8 cellular contexts compared by ENCODE assay signal in the genomic region with DNA sequence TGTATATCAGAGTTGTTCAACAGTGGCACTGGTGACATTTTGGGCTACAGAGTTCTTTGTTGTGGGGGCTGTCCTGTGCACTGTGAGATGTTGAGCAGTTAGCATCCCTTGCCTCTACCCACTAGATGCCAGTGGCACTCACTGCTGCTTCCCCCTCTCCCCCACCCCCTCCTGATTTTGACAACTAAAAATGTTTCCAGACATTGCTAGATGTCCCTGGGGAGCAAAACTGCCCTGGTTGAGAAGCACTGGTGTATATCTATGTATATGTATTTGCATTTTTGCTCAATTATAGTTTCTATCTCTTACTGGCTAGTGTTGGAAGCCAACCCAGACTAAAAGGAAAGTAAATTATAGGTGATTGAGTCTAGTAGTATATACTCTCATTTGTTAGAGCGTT.
DNase-seq lines count a peak whose midpoint lies in the region; ATAC-seq and TF ChIP-seq lines count a peak whose summit lies in the region.

No MANE protein-coding gene starts in this region.

- DNase-seq in nephron progenitor cell, result no peak
- no peak for DNase-seq in NCI-H524 treated with DMSO at 0.1 percent for 48 hours (lab: John Stamatoyannopoulos, UW)
- DNase-seq in stimulated activated CD4-positive, alpha-beta T cell treated with anti-CD3 and anti-CD28 coated beads, Interleukin-12 subunit alpha, Interleukin-12 subunit beta, amount 100 ng/mL, for 4 hours, result no peak
- no peak for DNase-seq in putamen (ENCODE audit: low spot score)

- H3K4me3 Mint-ChIP-seq in nephron progenitor cell, result peak overlapping the region; percentile 94

- no peak overlapping the region for H3K27ac Mint-ChIP-seq in nephron progenitor cell

- peak overlapping the region; percentile 83 for H3K27ac ChIP-seq in VCaP

- no peak for TF ChIP-seq CTCF in VCaP (conservative IDR thresholded peaks at IDR 0.05)
- TF ChIP-seq CTCF in nephron progenitor cell (IDR thresholded peaks at IDR 0.05), result no peak

- no peaks in the 10 kb centered on the region for H3K9me3 Mint-ChIP-seq in nephron progenitor cell

- peaks cover 22% of the 10 kb centered on the region for H3K36me3 Mint-ChIP-seq in nephron progenitor cell (ENCODE audit: low read depth)

- H3K27me3 Mint-ChIP-seq in nephron progenitor cell (ENCODE audit: low read depth, poor library complexity), result peaks cover 27% of the 10 kb centered on the region

- peaks cover 44% of the 10 kb centered on the region for H3K4me1 Mint-ChIP-seq in nephron progenitor cell

- peak; percentile 22 for TF ChIP-seq POLR2A in GM18526 (IDR thresholded peaks at IDR 0.05; ENCODE audit: extremely low read depth, insufficient read length)

- peak; percentile 12 for ATAC-seq in HG02852 (IDR thresholded peaks at IDR 0.05; ENCODE audit: unreplicated experiment)
- no peak for ATAC-seq in GM19023 (IDR thresholded peaks at IDR 0.05; ENCODE audit: unreplicated experiment)
